ENCODE assay signal across 14 cellular contexts in the genomic region with DNA sequence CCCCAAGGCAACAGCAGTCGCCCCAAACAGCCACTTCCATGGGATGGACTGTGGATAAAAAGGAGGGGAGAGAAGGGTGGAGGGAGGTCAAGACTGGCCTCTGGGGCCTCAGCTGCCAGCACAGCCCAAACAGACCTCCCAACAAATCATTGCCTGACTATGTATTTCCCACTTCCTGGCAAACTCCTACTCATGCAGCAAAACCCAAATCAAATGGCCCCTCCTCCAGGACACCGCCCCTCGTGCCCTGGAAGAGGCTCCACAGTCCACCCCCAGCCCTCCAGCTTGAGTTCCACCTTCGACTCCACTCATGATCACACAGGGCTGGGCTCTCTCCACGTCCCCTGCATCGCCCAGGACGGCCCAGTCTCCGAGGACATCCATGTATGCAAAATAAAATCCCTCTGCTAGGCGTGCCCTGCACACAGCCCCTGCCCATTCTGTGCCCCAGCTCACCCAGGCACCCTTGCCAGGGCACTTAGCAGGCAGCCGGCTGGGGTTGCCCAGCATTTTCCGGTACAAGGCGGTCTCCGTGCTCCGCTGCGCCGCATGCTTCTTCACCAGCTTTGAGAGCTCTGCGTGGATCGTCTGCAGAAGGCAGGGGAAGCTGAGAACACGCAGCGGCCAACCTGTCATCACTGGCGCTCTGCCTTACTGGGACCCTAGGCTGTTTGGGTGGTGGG. TPM values are rescaled to one million over a fixed set of nuclear protein-coding genes. Genes with fewer than 3 reads are reported as not detected.
DNase-seq lines count a peak whose midpoint lies in the region; TF ChIP-seq lines count a peak whose summit lies in the region.
"Had no signal": no experiment of that assay in that cellular context is flagged by ENCODE, and none has a peak within 500 bp of the region (broad histone marks: within the 10 kb centered on the region; RNA-seq: fewer than 3 reads in every experiment).

No MANE protein-coding gene starts in this region.

- no peak overlapping the region for H2AK5ac ChIP-seq in neuronal stem cell (ENCODE audit: low read depth, low read length)

- no peak overlapping the region for H3K4me3 ChIP-seq in neuronal stem cell (ENCODE audit: low read length in 2 of 2)
- H3K4me3 ChIP-seq: GM12878 had no signal

- H3K36me3 Mint-ChIP-seq in activated CD4-positive, alpha-beta T cell treated with anti-CD3 and anti-CD28 coated beads, Interleukin-2, amount 10 ng/mL, durations not matched to agents 24 days and 14 days (ENCODE audit: low read depth), result peaks cover 25% of the 10 kb centered on the region

- H3K4me3 Mint-ChIP-seq in activated CD4-positive, alpha-beta T cell treated with anti-CD3 and anti-CD28 coated beads, Interleukin-2, amount 10 ng/mL, durations not matched to agents 24 days and 14 days, result no peak overlapping the region
- H3K4me3 Mint-ChIP-seq: CD14-positive monocyte; CD8-positive, alpha-beta T cell had no signal

- no peak overlapping the region for H3K18ac ChIP-seq in neuronal stem cell (ENCODE audit: low read length)

- no peak overlapping the region for H4K91ac ChIP-seq in neuronal stem cell (ENCODE audit: low read depth, low read length, poor library complexity)

- peaks cover 0 to 2% of the 10 kb centered on the region in 2 donors for H3K9me3 ChIP-seq in neuronal stem cell (replicated peaks in 1 of 2; ENCODE audit: control insufficient read depth in 2 of 2, insufficient read depth in 1 of 2, low read depth in 1 of 2, low read length in 2 of 2)

- H2BK12ac ChIP-seq in neuronal stem cell (ENCODE audit: low read length), result no peak overlapping the region

- no peak overlapping the region for H3K9ac ChIP-seq in neuronal stem cell (ENCODE audit: low read depth, low read length, poor library complexity)

- H2AFZ ChIP-seq in neuronal stem cell (ENCODE audit: low read length), result no peak overlapping the region

- in situ Hi-C loops in G401 (cut with HindIII; ENCODE audit: low sequenced_read_pairs), result no loop called here

- no peaks in the 10 kb centered on the region for H3K4me1 Mint-ChIP-seq in activated CD4-positive, alpha-beta T cell treated with anti-CD3 and anti-CD28 coated beads, Interleukin-2, amount 10 ng/mL, durations not matched to agents 24 days and 14 days
- H3K4me1 Mint-ChIP-seq: CD14-positive monocyte had no signal

- no peak overlapping the region for H3K4ac ChIP-seq in neuronal stem cell (ENCODE audit: low read length)

- H4K8ac ChIP-seq in neuronal stem cell (ENCODE audit: low read depth, low read length), result no peak overlapping the region

- H3K79me1 ChIP-seq in neuronal stem cell (ENCODE audit: low read depth, low read length), result no peaks in the 10 kb centered on the region

- TF ChIP-seq CTCF in RWPE1 (conservative IDR thresholded peaks at IDR 0.05; ENCODE audit: low read depth), result no peak

- no peak overlapping the region for H2BK5ac ChIP-seq in neuronal stem cell (ENCODE audit: low read length)

- no CpG with 5 or more reads among the region's 21 CpGs for WGBS in neuronal stem cell (ENCODE audit: extremely low coverage in 2 of 2, insufficient read length in 2 of 2, insufficient replicate concordance in 1 of 2), 2 donors

- H3K27ac Mint-ChIP-seq in activated CD4-positive, alpha-beta T cell treated with anti-CD3 and anti-CD28 coated beads, Interleukin-2, amount 10 ng/mL, durations not matched to agents 24 days and 14 days, result peak overlapping the region; percentile 34
- H3K27ac Mint-ChIP-seq: CD8-positive, alpha-beta T cell had no signal

- DNase-seq in activated CD4-positive, alpha-beta T cell treated with anti-CD3 and anti-CD28 coated beads, Interleukin-2, amount 10 ng/mL, durations not matched to agents 24 days and 14 days, result no peak
- no peak for DNase-seq in activated CD4-positive, alpha-beta T cell treated with anti-CD3 and anti-CD28 coated beads, Interleukin-2, amount 50 U/mL, for 1 hour
- DNase-seq in D341Med (ENCODE audit: low spot score) (peak; percentile 11), RWPE1 (ENCODE audit: low spot score) (no peak), neuronal stem cell (ENCODE audit: low spot score) (no peak), G401 (ENCODE audit: low spot score) (no peak), NOMO-1 treated with dmso at 0.1 percent for 144 hours (lab: John Stamatoyannopoulos, UW; ENCODE audit: unreplicated experiment) (no peak), activated gamma-delta T cell (lab: John Stamatoyannopoulos, UW) (no peak)
- DNase-seq: CD8-positive, alpha-beta T cell; COR-L47; DMS53 had no signal

- CTCF ChIA-PET in RWPE1 (lab: Yijun Ruan, JAX), result interaction anchor here (0.8 kb wide), 1 partner anchor 71 kb away, joined by 3 read pairs; no protein-coding TSS in a partner anchor

- no peak overlapping the region for H2BK120ac ChIP-seq in neuronal stem cell (ENCODE audit: low read depth, low read length)

- H3K27ac ChIP-seq in RWPE1, result peak overlapping the region; percentile 10
- no peak overlapping the region for H3K27ac ChIP-seq in neuronal stem cell (replicated peaks; ENCODE audit: low read length)
- H3K27ac ChIP-seq: 22Rv1 had no signal

- intact Hi-C loops in activated CD4-positive, alpha-beta T cell treated with anti-CD3 and anti-CD28 coated beads, Interleukin-2, amount 10 ng/mL, durations not matched to agents 24 days and 14 days (cut with micrococcal nuclease), result no loop called here

- H3K4me2 ChIP-seq in neuronal stem cell (ENCODE audit: insufficient read depth, low read length, poor library complexity, severe bottlenecking), result no peak overlapping the region

- no peak overlapping the region for H3K14ac ChIP-seq in neuronal stem cell (ENCODE audit: low read length)

- no peaks in the 10 kb centered on the region for H3K27me3 ChIP-seq in neuronal stem cell (ENCODE audit: control insufficient read depth in 3 of 3, insufficient read depth in 3 of 3, low read depth in 1 of 3, low read length in 3 of 3)

- H3K36me3 ChIP-seq in neuronal stem cell (replicated peaks in 1 of 2; ENCODE audit: control insufficient read depth in 2 of 2, insufficient read depth in 2 of 2, low read length in 2 of 2), result peaks cover 36 to 46% of the 10 kb centered on the region in 2 donors

- H2BK15ac ChIP-seq in neuronal stem cell (ENCODE audit: low read length), result no peak overlapping the region

- H3K4me1 ChIP-seq in neuronal stem cell (ENCODE audit: control insufficient read depth in 2 of 2, insufficient read depth in 1 of 2, low read depth in 1 of 2, low read length in 2 of 2), result no peaks in the 10 kb centered on the region

- no peaks in the 10 kb centered on the region for H3K27me3 Mint-ChIP-seq in activated CD4-positive, alpha-beta T cell treated with anti-CD3 and anti-CD28 coated beads, Interleukin-2, amount 10 ng/mL, durations not matched to agents 24 days and 14 days

- H3K23ac ChIP-seq in neuronal stem cell (ENCODE audit: low read depth, low read length, poor library complexity), result peak overlapping the region; percentile 39

- POLR2A ChIA-PET in RWPE1 (lab: Yijun Ruan, JAX; ENCODE audit: low non-redundant PET), result interaction anchor here (0.6 kb wide), 1 partner anchor 102 kb away, joined by 4 read pairs; no protein-coding TSS in a partner anchor

- no peaks in the 10 kb centered on the region for H3K9me3 Mint-ChIP-seq in activated CD4-positive, alpha-beta T cell treated with anti-CD3 and anti-CD28 coated beads, Interleukin-2, amount 10 ng/mL, durations not matched to agents 24 days and 14 days
- H3K9me3 Mint-ChIP-seq: CD8-positive, alpha-beta T cell had no signal

RNA-seq across cellular contexts. Expression of a gene that starts 10.5 kb away (rescaled TPM):
- 25.5 and 27.8 TPM in 2 replicates for total RNA-seq in activated CD4-positive, alpha-beta T cell treated with anti-CD3 and anti-CD28 coated beads, Interleukin-2, amount 10 ng/mL, durations not matched to agents 24 days and 14 days
- 5.2 TPM for polyA plus RNA-seq in neuronal stem cell (2013, experiment 1 of 2)
- 5.2 TPM for polyA plus RNA-seq in neuronal stem cell (2013, experiment 2 of 2)
- 15.9 and 16.0 TPM in 2 replicates for total RNA-seq in G401 (2014; rRNA removed; shearing (Covaris generic))

RNA-seq across cellular contexts. Expression of a gene that starts 11.0 kb away (rescaled TPM):
- total RNA-seq in activated CD4-positive, alpha-beta T cell treated with anti-CD3 and anti-CD28 coated beads, Interleukin-2, amount 10 ng/mL, durations not matched to agents 24 days and 14 days, result 170 and 173 TPM in 2 replicates
- polyA plus RNA-seq in neuronal stem cell (2013, experiment 1 of 2), result 215 TPM
- polyA plus RNA-seq in neuronal stem cell (2013, experiment 2 of 2), result 207 TPM
- total RNA-seq in G401 (2014; rRNA removed; shearing (Covaris generic)), result 404 and 484 TPM in 2 replicates

RNA-seq across cellular contexts. Expression of a gene that starts 25.3 kb away (rescaled TPM):
- total RNA-seq in activated CD4-positive, alpha-beta T cell treated with anti-CD3 and anti-CD28 coated beads, Interleukin-2, amount 10 ng/mL, durations not matched to agents 24 days and 14 days, result 124 and 134 TPM in 2 replicates
- polyA plus RNA-seq in neuronal stem cell (2013, experiment 1 of 2), result 150 TPM
- polyA plus RNA-seq in neuronal stem cell (2013, experiment 2 of 2), result 148 TPM
- 84.9 and 95.9 TPM in 2 replicates for total RNA-seq in G401 (2014; rRNA removed; shearing (Covaris generic))

RNA-seq across cellular contexts. Expression of a gene that starts 39.3 kb away (rescaled TPM):
- total RNA-seq in activated CD4-positive, alpha-beta T cell treated with anti-CD3 and anti-CD28 coated beads, Interleukin-2, amount 10 ng/mL, durations not matched to agents 24 days and 14 days, result 1,581 and 1,604 TPM in 2 replicates
- 1,321 TPM for polyA plus RNA-seq in neuronal stem cell (2013, experiment 1 of 2)
- polyA plus RNA-seq in neuronal stem cell (2013, experiment 2 of 2), result 1,289 TPM
- total RNA-seq in G401 (2014; rRNA removed; shearing (Covaris generic)), result 833 and 855 TPM in 2 replicates

RNA-seq across cellular contexts. Expression of a gene that starts 56.2 kb away (rescaled TPM):
- total RNA-seq in activated CD4-positive, alpha-beta T cell treated with anti-CD3 and anti-CD28 coated beads, Interleukin-2, amount 10 ng/mL, durations not matched to agents 24 days and 14 days, result 130 and 138 TPM in 2 replicates
- polyA plus RNA-seq in neuronal stem cell (2013, experiment 1 of 2), result 85.7 TPM
- polyA plus RNA-seq in neuronal stem cell (2013, experiment 2 of 2), result 81.2 TPM
- 50.0 and 100 TPM in 2 replicates for total RNA-seq in G401 (2014; rRNA removed; shearing (Covaris generic))
